1 cellular context compared by ENCODE assay signal in the genomic region with DNA sequence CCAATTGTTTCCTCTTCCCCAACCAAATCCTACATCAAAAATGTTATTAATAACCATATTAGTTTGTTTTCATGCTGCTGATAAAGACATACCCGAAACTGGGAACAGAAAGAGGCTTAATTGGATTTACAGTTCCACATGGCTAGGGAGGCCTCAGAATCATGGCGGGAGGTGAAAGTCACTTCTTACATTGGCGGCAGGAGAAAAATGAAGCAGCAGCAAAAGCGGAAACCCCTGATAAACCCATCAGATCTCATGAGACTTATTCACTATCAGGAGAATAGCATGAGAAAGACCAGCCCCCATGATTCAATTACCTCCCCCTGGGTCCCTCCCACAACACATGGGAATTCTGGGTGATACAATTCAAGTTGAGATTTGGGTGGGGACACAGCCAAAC.
TF ChIP-seq lines count a peak whose summit lies in the region.

No MANE protein-coding gene starts in this region.

TF ChIP-seq in GM12878, 131 proteins besides CTCF, POLR2A, EP300 and RAD21:
- TF ChIP-seq, protein P1, sequence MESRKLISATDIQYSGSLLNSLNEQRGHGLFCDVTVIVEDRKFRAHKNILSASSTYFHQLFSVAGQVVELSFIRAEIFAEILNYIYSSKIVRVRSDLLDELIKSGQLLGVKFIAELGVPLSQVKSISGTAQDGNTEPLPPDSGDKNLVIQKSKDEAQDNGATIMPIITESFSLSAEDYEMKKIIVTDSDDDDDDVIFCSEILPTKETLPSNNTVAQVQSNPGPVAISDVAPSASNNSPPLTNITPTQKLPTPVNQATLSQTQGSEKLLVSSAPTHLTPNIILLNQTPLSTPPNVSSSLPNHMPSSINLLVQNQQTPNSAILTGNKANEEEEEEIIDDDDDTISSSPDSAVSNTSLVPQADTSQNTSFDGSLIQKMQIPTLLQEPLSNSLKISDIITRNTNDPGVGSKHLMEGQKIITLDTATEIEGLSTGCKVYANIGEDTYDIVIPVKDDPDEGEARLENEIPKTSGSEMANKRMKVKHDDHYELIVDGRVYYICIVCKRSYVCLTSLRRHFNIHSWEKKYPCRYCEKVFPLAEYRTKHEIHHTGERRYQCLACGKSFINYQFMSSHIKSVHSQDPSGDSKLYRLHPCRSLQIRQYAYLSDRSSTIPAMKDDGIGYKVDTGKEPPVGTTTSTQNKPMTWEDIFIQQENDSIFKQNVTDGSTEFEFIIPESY (IDR thresholded peaks at IDR 0.05) = 0 out of 2 replicates have a peak, but pooled peaks have one; percentile 51
